In the genomic region with DNA sequence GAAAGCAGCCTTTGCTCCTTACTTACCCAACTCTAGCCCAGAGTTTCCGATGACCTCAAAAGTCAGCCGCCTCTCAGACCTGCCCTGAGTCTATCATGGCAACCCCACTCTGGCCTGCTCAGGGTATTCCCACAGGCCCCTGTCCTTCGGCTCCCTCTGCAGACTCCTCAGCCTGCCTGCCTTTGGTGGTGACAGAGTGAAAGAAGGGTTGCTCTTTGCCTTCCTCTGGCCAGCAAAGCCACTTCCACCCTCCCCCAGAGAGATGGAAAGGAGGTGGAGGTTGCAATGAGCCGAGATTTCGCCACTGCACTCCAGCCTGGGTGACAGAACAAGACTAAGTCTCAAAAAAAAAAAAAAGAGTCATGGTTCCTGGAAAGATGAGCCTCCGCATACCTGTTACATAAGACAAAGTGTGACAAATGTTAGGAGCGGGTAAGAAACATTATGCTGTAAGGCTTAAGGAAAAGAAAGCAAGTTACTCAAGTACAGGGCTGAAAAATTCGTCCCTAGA, we compare ENCODE assay signal across 13 cellular contexts. TPM values are rescaled to one million over a fixed set of nuclear protein-coding genes. Genes with fewer than 3 reads are reported as not detected.
DNase-seq lines count a peak whose midpoint lies in the region; ATAC-seq, FAIRE-seq and TF ChIP-seq lines count a peak whose summit lies in the region.
"Had no signal": no experiment of that assay in that cellular context is flagged by ENCODE, and none has a peak within 500 bp of the region (broad histone marks: within the 10 kb centered on the region; RNA-seq: fewer than 3 reads in every experiment).

No MANE protein-coding gene starts in this region.

- H3K4me1 Mint-ChIP-seq in activated naive CD4-positive, alpha-beta T cell treated with anti-CD3 and anti-CD28 coated beads, Interleukin-2, amount 10 ng/mL, durations not matched to agents 7 days and 5 days: peaks cover 54% of the 10 kb centered on the region
- H3K4me1 Mint-ChIP-seq in effector memory CD8-positive, alpha-beta T cell (ENCODE audit: low read depth in 2 of 2): peaks cover 35 to 41% of the 10 kb centered on the region in 2 donors
- peaks cover 49% of the 10 kb centered on the region for H3K4me1 Mint-ChIP-seq in stimulated activated effector memory CD8-positive, alpha-beta T cell treated with anti-CD3 and anti-CD28 coated beads, Interleukin-12 subunit alpha, Interleukin-12 subunit beta, amount 100 ng/mL, for 72 hours
- H3K4me1 Mint-ChIP-seq in progenitor cell of endocrine pancreas (ENCODE audit: low read depth): no peaks in the 10 kb centered on the region

- H3K4me2 ChIP-seq in PC-9: peak overlapping the region; percentile 44

- POLR2A ChIA-PET in PC-9 (lab: Charles Lee; ENCODE audit: unreplicated experiment): no interaction called here

- no peak overlapping the region for H3K4me3 Mint-ChIP-seq in activated naive CD4-positive, alpha-beta T cell treated with anti-CD3 and anti-CD28 coated beads, Interleukin-2, amount 10 ng/mL, durations not matched to agents 7 days and 5 days
- H3K4me3 Mint-ChIP-seq in effector memory CD8-positive, alpha-beta T cell: peak overlapping the region; percentile 47 to 92
- H3K4me3 Mint-ChIP-seq in stimulated activated effector memory CD8-positive, alpha-beta T cell treated with anti-CD3 and anti-CD28 coated beads, Interleukin-12 subunit alpha, Interleukin-12 subunit beta, amount 100 ng/mL, for 72 hours: peak overlapping the region; percentile 45
- H3K4me3 Mint-ChIP-seq in progenitor cell of endocrine pancreas (ENCODE audit: low read depth): no peak overlapping the region

- intact Hi-C loops in PC-9 (cut with micrococcal nuclease; ENCODE audit: unreplicated experiment): no loop called here
- intact Hi-C loops in kidney (cut with DNase I): no loop called here

- no peak for FAIRE-seq in kidney (lab: Jason Lieb, UNC)

- ATAC-seq in effector memory CD8-positive, alpha-beta T cell (replicated peaks): peak; percentile 36
- peak; percentile 57 for ATAC-seq in stimulated activated effector memory CD8-positive, alpha-beta T cell treated with anti-CD3 and anti-CD28 coated beads, Interleukin-12 subunit alpha, Interleukin-12 subunit beta, amount 100 ng/mL, for 72 hours
- no peak for ATAC-seq in GM21526 (IDR thresholded peaks at IDR 0.05; ENCODE audit: low FRiP score, unreplicated experiment)

- H3K9me2 ChIP-seq in PC-9 (ENCODE audit: insufficient read depth): no peaks in the 10 kb centered on the region

- H3K79me2 ChIP-seq in PC-9 (ENCODE audit: low read depth): no peaks in the 10 kb centered on the region

- no peaks in the 10 kb centered on the region; the same call in 1 of the 2 replicates for H3F3A ChIP-seq in PC-9 (ENCODE audit: insufficient read depth, low read depth)

- no peak overlapping the region for H3K9ac ChIP-seq in kidney (ENCODE audit: low read length in 2 of 2)

- H4K20me1 ChIP-seq in PC-9 (ENCODE audit: insufficient read depth): no peaks in the 10 kb centered on the region

- BruUV-seq in PC-9 (replicated peaks; lab: Mats Ljungman, UMichigan): no TSS peak

- H3K4me1 ChIP-seq in PC-9 (replicated peaks; ENCODE audit: insufficient read depth) (peaks cover 10% of the 10 kb centered on the region; the same call in 1 of the 2 replicates), kidney (ENCODE audit: control insufficient read depth in 1 of 2, insufficient read depth in 1 of 2, low read depth in 1 of 2, low read length in 2 of 2) (no peaks in the 10 kb centered on the region)
- H3K4me1 ChIP-seq: BE2C, colonic mucosa had no signal

- no peaks in the 10 kb centered on the region for H3K27me3 ChIP-seq in PC-9 (ENCODE audit: insufficient read depth, low read depth)
- H3K27me3 ChIP-seq: BE2C, colonic mucosa had no signal

- H3K9me3 ChIP-seq in PC-9 (ENCODE audit: insufficient read depth, low read depth) (no peaks in the 10 kb centered on the region), kidney (ENCODE audit: control insufficient read depth in 1 of 2, low read length in 2 of 2) (no peaks in the 10 kb centered on the region)
- H3K9me3 ChIP-seq: BE2C, colonic mucosa had no signal

- H3K36me3 Mint-ChIP-seq in activated naive CD4-positive, alpha-beta T cell treated with anti-CD3 and anti-CD28 coated beads, Interleukin-2, amount 10 ng/mL, durations not matched to agents 7 days and 5 days: peaks cover 8% of the 10 kb centered on the region
- H3K36me3 Mint-ChIP-seq in effector memory CD8-positive, alpha-beta T cell (ENCODE audit: insufficient read depth): peaks cover under 1% of the 10 kb centered on the region
- peaks cover 20% of the 10 kb centered on the region for H3K36me3 Mint-ChIP-seq in stimulated activated effector memory CD8-positive, alpha-beta T cell treated with anti-CD3 and anti-CD28 coated beads, Interleukin-12 subunit alpha, Interleukin-12 subunit beta, amount 100 ng/mL, for 72 hours
- no peaks in the 10 kb centered on the region for H3K36me3 Mint-ChIP-seq in progenitor cell of endocrine pancreas (ENCODE audit: insufficient read depth)

- H3K36me3 ChIP-seq in PC-9 (ENCODE audit: low read depth) (no peaks in the 10 kb centered on the region), kidney (ENCODE audit: control insufficient read depth in 1 of 2, insufficient read depth in 2 of 2, low read length in 2 of 2) (no peaks in the 10 kb centered on the region)
- H3K36me3 ChIP-seq: BE2C, colonic mucosa had no signal

- no peak for DNase-seq in activated naive CD4-positive, alpha-beta T cell treated with anti-CD3 and anti-CD28 coated beads, Interleukin-2, amount 10 ng/mL, durations not matched to agents 7 days and 5 days
- DNase-seq in activated naive CD4-positive, alpha-beta T cell (lab: John Stamatoyannopoulos, UW): no peak
- DNase-seq in PC-9 (peak in 1 of 2 experiments; percentile 76), progenitor cell of endocrine pancreas (ENCODE audit: low spot score, unreplicated experiment) (no peak), kidney (no peak)
- no peak for DNase-seq in effector memory CD8-positive, alpha-beta T cell
- DNase-seq in stimulated activated effector memory CD8-positive, alpha-beta T cell treated with anti-CD3 and anti-CD28 coated beads, Interleukin-12 subunit alpha, Interleukin-12 subunit beta, amount 100 ng/mL, for 72 hours (ENCODE audit: low spot score in 2 of 2): no peak
- DNase-seq: activated CD8-positive, alpha-beta memory T cell treated with anti-CD3 and anti-CD28 coated beads for 24 hours; BE2C; colonic mucosa had no signal

- H3K27ac Mint-ChIP-seq in activated naive CD4-positive, alpha-beta T cell treated with anti-CD3 and anti-CD28 coated beads, Interleukin-2, amount 10 ng/mL, durations not matched to agents 7 days and 5 days: peak overlapping the region; percentile 77
- H3K27ac Mint-ChIP-seq in effector memory CD8-positive, alpha-beta T cell: peak overlapping the region; percentile 88 to 89
- peak overlapping the region; percentile 60 for H3K27ac Mint-ChIP-seq in stimulated activated effector memory CD8-positive, alpha-beta T cell treated with anti-CD3 and anti-CD28 coated beads, Interleukin-12 subunit alpha, Interleukin-12 subunit beta, amount 100 ng/mL, for 72 hours
- H3K27ac Mint-ChIP-seq in progenitor cell of endocrine pancreas: no peak overlapping the region

- H3K4me3 ChIP-seq in PC-9 (no peak overlapping the region), kidney (ENCODE audit: low read length in 2 of 2) (no peak overlapping the region)
- H3K4me3 ChIP-seq: colonic mucosa had no signal

- H2AFZ ChIP-seq in PC-9: no peak overlapping the region

- peaks cover 10% of the 10 kb centered on the region for H3K27me3 Mint-ChIP-seq in activated naive CD4-positive, alpha-beta T cell treated with anti-CD3 and anti-CD28 coated beads, Interleukin-2, amount 10 ng/mL, durations not matched to agents 7 days and 5 days
- H3K27me3 Mint-ChIP-seq in effector memory CD8-positive, alpha-beta T cell: no peaks in the 10 kb centered on the region
- H3K27me3 Mint-ChIP-seq in progenitor cell of endocrine pancreas: peaks cover 15% of the 10 kb centered on the region

- TF ChIP-seq CTCF in PC-9 (conservative IDR thresholded peaks at IDR 0.05) (no peak), progenitor cell of endocrine pancreas (IDR thresholded peaks at IDR 0.05; ENCODE audit: unreplicated experiment) (no peak), kidney (IDR thresholded peaks at IDR 0.05; ENCODE audit: borderline replicate concordance, extremely low read depth, insufficient read depth) (no peak)

- H3K27ac ChIP-seq in PC-9 (no peak overlapping the region), kidney (ENCODE audit: low read depth in 2 of 2, low read length in 2 of 2) (no peak overlapping the region)
- H3K27ac ChIP-seq: colonic mucosa had no signal

- CTCF ChIA-PET in activated naive CD4-positive, alpha-beta T cell treated with anti-CD3 and anti-CD28 coated beads, Interleukin-2, amount 10 ng/mL, durations not matched to agents 7 days and 5 days (lab: Charles Lee): interaction anchor here (0.7 to 2.9 kb wide), 3 partner anchors 23 to 46 kb away, joined by 3 to 9 read pairs (median 7); no protein-coding TSS in a partner anchor
- CTCF ChIA-PET in PC-9 (lab: Charles Lee): interaction anchor here (0.6 kb wide), 1 partner anchor 219 kb away, joined by 6 read pairs; no protein-coding TSS in a partner anchor

- no peaks in the 10 kb centered on the region for H3K9me3 Mint-ChIP-seq in activated naive CD4-positive, alpha-beta T cell treated with anti-CD3 and anti-CD28 coated beads, Interleukin-2, amount 10 ng/mL, durations not matched to agents 7 days and 5 days
- no peaks in the 10 kb centered on the region for H3K9me3 Mint-ChIP-seq in effector memory CD8-positive, alpha-beta T cell
- H3K9me3 Mint-ChIP-seq in stimulated activated effector memory CD8-positive, alpha-beta T cell treated with anti-CD3 and anti-CD28 coated beads, Interleukin-12 subunit alpha, Interleukin-12 subunit beta, amount 100 ng/mL, for 72 hours: no peaks in the 10 kb centered on the region
- H3K9me3 Mint-ChIP-seq in progenitor cell of endocrine pancreas (ENCODE audit: low read depth): no peaks in the 10 kb centered on the region

RNA-seq across cellular contexts. Expression of gene SMIM33, which starts 2.3 kb away (rescaled TPM):
- total RNA-seq in PC-9 (2021) (not detected in 2 replicates), progenitor cell of endocrine pancreas (not detected in 2 replicates), kidney (0.13 TPM)
- polyA plus RNA-seq in kidney (ENCODE audit: insufficient read depth, low read depth, low replicate concordance): not detected
- total RNA-seq: LHCN-M2 had no signal
- polyA plus RNA-seq: neural cell had no signal

RNA-seq across cellular contexts. Expression of gene ECSCR, which starts 5.9 kb away (rescaled TPM):
- total RNA-seq in PC-9 (2021) (not detected in 2 replicates), progenitor cell of endocrine pancreas (not detected in 2 replicates), kidney (34.9 TPM)
- polyA plus RNA-seq in kidney (ENCODE audit: insufficient read depth, low read depth, low replicate concordance): 31.9 TPM
- polyA plus RNA-seq: neural cell had no signal

RNA-seq across cellular contexts. Expression of gene STING1, which starts 14.1 kb away (rescaled TPM):
- total RNA-seq in PC-9 (2021) (27.4 and 27.6 TPM in 2 replicates), progenitor cell of endocrine pancreas (0.53 TPM in 1 of 2 replicates, not detected in the other), kidney (109 TPM)
- 29.8 TPM for polyA plus RNA-seq in kidney (ENCODE audit: insufficient read depth, low read depth, low replicate concordance)

RNA-seq across cellular contexts. Expression of gene DNAJC18, which starts 29.2 kb away (rescaled TPM):
- total RNA-seq in PC-9 (2021) (8.9 and 9.3 TPM in 2 replicates), progenitor cell of endocrine pancreas (23.1 and 23.3 TPM in 2 replicates), kidney (13.7 TPM)
- 3.9 TPM for polyA plus RNA-seq in kidney (ENCODE audit: insufficient read depth, low read depth, low replicate concordance)

Comparison
In these comparisons a context has a peak if more than half of its experiments do, and no peak if none do; other contexts are left out.
1. H3K4me3 Mint-ChIP-seq: peak in effector memory CD8-positive, alpha-beta T cell (2 of 2) and stimulated activated effector memory CD8-positive, alpha-beta T cell treated with anti-CD3 and anti-CD28 coated beads, Interleukin-12 subunit alpha, Interleukin-12 subunit beta, amount 100 ng/mL, for 72 hours (single experiment); none in activated naive CD4-positive, alpha-beta T cell treated with anti-CD3 and anti-CD28 coated beads, Interleukin-2, amount 10 ng/mL, durations not matched to agents 7 days and 5 days (single experiment) and progenitor cell of endocrine pancreas (single experiment).
2. RNA of gene ECSCR, which starts 5.9 kb away (total RNA-seq): 34.9 TPM in kidney (single experiment); not detected in PC-9 and not detected in progenitor cell of endocrine pancreas; every median in the first group is over 10 times any median in the second.
3. RNA of gene STING1, which starts 14.1 kb away (total RNA-seq): 109 TPM in kidney (single experiment) and 27.4 to 27.6 TPM in PC-9; 0.53 TPM in progenitor cell of endocrine pancreas; every median in the first group is over 10 times any median in the second.